1 cellular context compared by ENCODE assay signal in the genomic region with DNA sequence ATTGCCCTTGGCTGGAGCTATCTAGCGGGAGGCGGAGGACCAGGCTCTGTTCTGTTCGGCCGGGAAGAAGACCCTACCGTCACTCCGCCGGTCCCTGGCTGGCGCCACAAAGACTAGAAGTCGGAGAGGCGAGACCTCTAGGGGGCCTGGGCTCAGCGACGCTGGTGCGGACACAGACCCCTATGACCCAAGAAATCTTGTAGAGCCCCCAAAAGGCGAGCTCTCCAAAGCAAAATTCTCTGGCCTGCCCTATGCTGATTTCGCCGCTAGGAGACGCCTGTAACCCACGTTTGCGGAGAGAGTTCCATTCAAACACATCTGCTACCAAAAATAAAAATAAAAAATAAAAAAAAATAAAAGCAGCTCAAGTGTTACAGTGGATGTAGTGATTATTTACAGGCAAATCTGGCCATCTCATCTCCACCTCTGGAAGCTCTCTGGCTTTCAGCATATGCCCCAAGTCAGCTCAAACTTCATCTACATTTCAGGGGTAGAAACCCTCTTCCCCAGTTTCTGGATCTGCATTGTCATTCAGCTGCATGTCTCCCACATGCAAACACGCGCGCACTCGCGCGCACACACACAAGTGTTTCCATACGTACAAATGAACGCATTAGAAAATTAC.
TF ChIP-seq lines count a peak whose summit lies in the region.

No MANE protein-coding gene starts in this region.

TF ChIP-seq in SK-N-SH treated with all-trans-retinoic acid at 6 μM for 48 hours, 23 proteins besides CTCF, POLR2A, EP300 and RAD21 (continued from another document):
- TF ChIP-seq, protein P1, sequence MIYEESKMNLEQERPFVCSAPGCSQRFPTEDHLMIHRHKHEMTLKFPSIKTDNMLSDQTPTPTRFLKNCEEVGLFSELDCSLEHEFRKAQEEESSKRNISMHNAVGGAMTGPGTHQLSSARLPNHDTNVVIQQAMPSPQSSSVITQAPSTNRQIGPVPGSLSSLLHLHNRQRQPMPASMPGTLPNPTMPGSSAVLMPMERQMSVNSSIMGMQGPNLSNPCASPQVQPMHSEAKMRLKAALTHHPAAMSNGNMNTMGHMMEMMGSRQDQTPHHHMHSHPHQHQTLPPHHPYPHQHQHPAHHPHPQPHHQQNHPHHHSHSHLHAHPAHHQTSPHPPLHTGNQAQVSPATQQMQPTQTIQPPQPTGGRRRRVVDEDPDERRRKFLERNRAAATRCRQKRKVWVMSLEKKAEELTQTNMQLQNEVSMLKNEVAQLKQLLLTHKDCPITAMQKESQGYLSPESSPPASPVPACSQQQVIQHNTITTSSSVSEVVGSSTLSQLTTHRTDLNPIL (CRISPR knock-in tag; IDR thresholded peaks at IDR 0.05; ENCODE audit: low read depth), result no peak
- no peak for TF ChIP-seq ISL1 (CRISPR knock-in tag; IDR thresholded peaks at IDR 0.05)
